ENCODE assay signal across 2 cellular contexts in genomic region chr12:52992699-52993557, GRCh38.
TF ChIP-seq lines count a peak whose summit lies in the region.

No MANE protein-coding gene starts in this region.

TF ChIP-seq in A549, 52 proteins besides CTCF, POLR2A, EP300 and RAD21 (continues in another document):
- TF ChIP-seq JUN (IDR thresholded peaks at IDR 0.05): peak in 1 of 2 experiments; percentile 50; a peak in 2 of 5 replicates
- 0 out of 2 replicates have a peak, but pooled peaks have one; percentile 36 for TF ChIP-seq FOXS1 (CRISPR knock-in tag; IDR thresholded peaks at IDR 0.05)
- no peak for TF ChIP-seq BCL3 (IDR thresholded peaks at IDR 0.05)
- TF ChIP-seq HDAC2 (IDR thresholded peaks at IDR 0.05): no peak
- TF ChIP-seq MAFK (IDR thresholded peaks at IDR 0.05; ENCODE audit: partially characterized antibody): peak; percentile 98
- TF ChIP-seq ATOH8 (CRISPR knock-in tag; IDR thresholded peaks at IDR 0.05; ENCODE audit: low read depth): peak; percentile 88; the same call in 1 of the 2 replicates
- TF ChIP-seq CBX2 (IDR thresholded peaks at IDR 0.05; ENCODE audit: borderline replicate concordance, low read depth): no peak
- TF ChIP-seq EHF (CRISPR knock-in tag; IDR thresholded peaks at IDR 0.05): peak; percentile 41; the same call in 1 of the 2 replicates
- peak; percentile 95 for TF ChIP-seq ZNF302 (CRISPR knock-in tag; IDR thresholded peaks at IDR 0.05)
- TF ChIP-seq RARB (CRISPR knock-in tag; IDR thresholded peaks at IDR 0.05): no peak
- TF ChIP-seq CHD4 (IDR thresholded peaks at IDR 0.05; ENCODE audit: borderline replicate concordance): no peak
- peak; percentile 44; the same call in 1 of the 2 replicates for TF ChIP-seq NPAS2 (CRISPR knock-in tag; IDR thresholded peaks at IDR 0.05; ENCODE audit: borderline replicate concordance)
- no peak for TF ChIP-seq SREBF2 (IDR thresholded peaks at IDR 0.05)
- TF ChIP-seq E2F6 (IDR thresholded peaks at IDR 0.05; ENCODE audit: borderline replicate concordance, low read depth): peak; percentile 76; the same call in 1 of the 2 replicates
- TF ChIP-seq CEBPB (IDR thresholded peaks at IDR 0.05): no peak
- peak; percentile 43; the same call in 1 of the 2 replicates for TF ChIP-seq JUNB (IDR thresholded peaks at IDR 0.05)
- no peak for TF ChIP-seq CHD2 (IDR thresholded peaks at IDR 0.05; ENCODE audit: low read length, partially characterized antibody)
- TF ChIP-seq USF2 (IDR thresholded peaks at IDR 0.05): no peak
- TF ChIP-seq TP53 (CRISPR knock-in tag; IDR thresholded peaks at IDR 0.05): no peak
- no peak for TF ChIP-seq ELK1 (IDR thresholded peaks at IDR 0.05; ENCODE audit: low read depth, low read length)
- TF ChIP-seq FOSL2 (IDR thresholded peaks at IDR 0.05): 0 out of 2 replicates have a peak, but pooled peaks have one; percentile 51
- peak; percentile 85 for TF ChIP-seq FOSL2 (CRISPR knock-in tag; IDR thresholded peaks at IDR 0.05)
- TF ChIP-seq PBX3 (IDR thresholded peaks at IDR 0.05): no peak
- TF ChIP-seq NFE2L2 (conservative IDR thresholded peaks at IDR 0.05; ENCODE audit: low read length): peak; percentile 78
- TF ChIP-seq ZC3H11A (IDR thresholded peaks at IDR 0.05): no peak
- TF ChIP-seq SMC3 (IDR thresholded peaks at IDR 0.05): no peak
- peak; percentile 80 for TF ChIP-seq HOXB13 (CRISPR knock-in tag; IDR thresholded peaks at IDR 0.05; ENCODE audit: low read depth)
- no peak for TF ChIP-seq EHMT2 (IDR thresholded peaks at IDR 0.05; ENCODE audit: low read depth)
- peak; percentile 80; the same call in 1 of the 2 replicates for TF ChIP-seq HOXB5 (CRISPR knock-in tag; IDR thresholded peaks at IDR 0.05)
- TF ChIP-seq MYC (IDR thresholded peaks at IDR 0.05; ENCODE audit: borderline replicate concordance, low read length): peak; percentile 87
- no peak; the same call in 1 of the 2 replicates for TF ChIP-seq HOXA7 (CRISPR knock-in tag; IDR thresholded peaks at IDR 0.05)
- TF ChIP-seq POLR2AphosphoS2 (conservative IDR thresholded peaks at IDR 0.05; ENCODE audit: low read length): no peak
- no peak for TF ChIP-seq KDM1A (IDR thresholded peaks at IDR 0.05; ENCODE audit: low read depth)
- TF ChIP-seq TFCP2L1 (CRISPR knock-in tag; IDR thresholded peaks at IDR 0.05): no peak
- peak; percentile 92 for TF ChIP-seq MAX (IDR thresholded peaks at IDR 0.05)

TF ChIP-seq in IMR-90, 13 proteins besides CTCF, POLR2A, EP300 and RAD21:
- TF ChIP-seq NFE2L2 (IDR thresholded peaks at IDR 0.05; ENCODE audit: low read depth, low read length) (0 out of 2 replicates have a peak, but pooled peaks have one; percentile 14), BHLHE40 (IDR thresholded peaks at IDR 0.05; ENCODE audit: low read depth, low read length) (no peak)
TF ChIP-seq in IMR-90: peak in this region for 1.
